Comparison of ENCODE assay signal across 18 cellular contexts in the genomic region with DNA sequence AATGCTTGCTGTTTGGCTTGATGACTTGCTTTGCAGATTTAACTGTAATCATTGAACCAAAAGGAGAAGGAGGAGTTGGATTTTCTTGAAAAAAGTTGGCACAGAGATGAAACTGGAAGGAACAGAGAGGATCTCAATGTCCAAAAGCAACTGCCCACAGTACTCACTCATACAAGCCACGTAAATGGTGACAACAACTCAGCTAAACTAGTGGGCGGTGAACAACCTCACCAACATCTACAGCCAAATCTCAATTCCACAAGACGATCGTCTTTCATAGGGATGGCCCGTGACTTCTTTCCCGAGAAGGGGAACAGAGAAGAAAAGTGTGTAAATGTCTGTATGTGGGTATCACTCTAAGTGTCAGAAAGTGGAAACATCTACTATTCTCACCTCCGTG. TPM values are rescaled to one million over a fixed set of nuclear protein-coding genes. Genes with fewer than 3 reads are reported as not detected.
A peak's percentile ranks its signal among the peaks of the same experiment; 100 is the strongest.
DNase-seq lines count a peak whose midpoint lies in the region; ATAC-seq and TF ChIP-seq lines count a peak whose summit lies in the region.
"Had no signal": no experiment of that assay in that cellular context is flagged by ENCODE, and none has a peak within 500 bp of the region (broad histone marks: within the 10 kb centered on the region; RNA-seq: fewer than 3 reads in every experiment).

No MANE protein-coding gene starts in this region.

- peak overlapping the region; percentile 37; the same call in 1 of the 2 replicates for H4K5ac ChIP-seq in IMR-90 (ENCODE audit: low read depth, low read length)

- H4K20me1 ChIP-seq in IMR-90 (ENCODE audit: insufficient read depth, low read length) (no peaks in the 10 kb centered on the region), osteoblast (ENCODE audit: insufficient read depth, low read length) (no peaks in the 10 kb centered on the region), GM23338 (replicated peaks; ENCODE audit: insufficient read depth) (no peaks in the 10 kb centered on the region)

- H3K9ac ChIP-seq in IMR-90 (ENCODE audit: low read depth, low read length): no peak overlapping the region
- H3K9ac ChIP-seq in endodermal cell (ENCODE audit: extremely low read depth, low read length, poor library complexity, severe bottlenecking): no peak overlapping the region
- H3K9ac ChIP-seq: KMS-11 had no signal

- H3K4me1 Mint-ChIP-seq in CD14-positive monocyte: peaks cover 43% of the 10 kb centered on the region
- no peaks in the 10 kb centered on the region for H3K4me1 Mint-ChIP-seq in endodermal cell
- no peaks in the 10 kb centered on the region for H3K4me1 Mint-ChIP-seq in GM23338

- H3K27ac ChIP-seq in IMR-90 (ENCODE audit: insufficient read depth, low read length) (no peak overlapping the region), endodermal cell (ENCODE audit: low read depth, low read length) (no peak overlapping the region), osteoblast (ENCODE audit: low read depth, low read length) (no peak overlapping the region), GM23338 (ENCODE audit: low read depth) (no peak overlapping the region)
- H3K27ac ChIP-seq: C4-2B, KMS-11, SJSA1 had no signal

- no peak overlapping the region; the same call in 1 of the 2 replicates for H3K18ac ChIP-seq in IMR-90 (ENCODE audit: low read depth, low read length)

- H3K4me2 ChIP-seq in IMR-90 (ENCODE audit: low read depth, low read length) (no peak overlapping the region), osteoblast (ENCODE audit: insufficient read depth, low read length) (no peak overlapping the region), GM23338 (no peak overlapping the region)
- H3K4me2 ChIP-seq: KMS-11 had no signal

- H3K27me3 Mint-ChIP-seq in CD14-positive monocyte (ENCODE audit: low read depth in 3 of 3) (peaks cover 0 to 8% (median 2%) of the 10 kb centered on the region in 3 donors), endodermal cell (ENCODE audit: insufficient read depth) (no peaks in the 10 kb centered on the region), GM23338 (ENCODE audit: insufficient read depth, low read depth, poor library complexity) (no peaks in the 10 kb centered on the region)

- BruUV-seq in IMR-90 (replicated peaks; lab: Mats Ljungman, UMichigan): no TSS peak

- intact Hi-C loops in CD14-positive monocyte (cut with micrococcal nuclease): no loop called here
- intact Hi-C loops in IMR-90 (cut with micrococcal nuclease): no loop called here

- no peaks in the 10 kb centered on the region for H3K79me2 ChIP-seq in osteoblast (ENCODE audit: insufficient read depth, low read length)
- no peaks in the 10 kb centered on the region for H3K79me2 ChIP-seq in GM23338 (replicated peaks; ENCODE audit: insufficient read depth)

- DNase-seq in CD14-positive monocyte (ENCODE audit: low spot score): no peak
- DNase-seq in IMR-90: no peak
- no peak for DNase-seq in endodermal cell
- DNase-seq in osteoblast (ENCODE audit: insufficient read length, low spot score, missing footprints): no peak
- DNase-seq in GM23338 (ENCODE audit: low spot score): no peak
- DNase-seq in T-helper 9 cell: no peak
- DNase-seq in NCI-H187 treated with DMSO at 0.1 percent for 48 hours (lab: John Stamatoyannopoulos, UW): no peak
- DNase-seq in NK-92 treated with Interleukin-12 subunit alpha and Interleukin-12 subunit beta, amount 100 ng/mL, for 24 hours (lab: John Stamatoyannopoulos, UW): no peak
- DNase-seq: NCI-H1694, NCI-H2081 treated with DMSO at 0.1 percent for 48 hours, NCI-H2171 treated with DMSO at 0.1 percent for 48 hours, NCI-H446, NCI-H526 had no signal

- H2AFZ ChIP-seq in IMR-90 (replicated peaks; ENCODE audit: low read length, poor library complexity) (no peak overlapping the region), osteoblast (ENCODE audit: low read length) (peak overlapping the region; percentile 45), GM23338 (no peak overlapping the region)

- TF ChIP-seq POLR2A in IMR-90 (IDR thresholded peaks at IDR 0.05; ENCODE audit: low read depth, low read length): no peak

- no peak overlapping the region for H3K56ac ChIP-seq in IMR-90 (ENCODE audit: extremely low read depth, insufficient read depth, low read length)

- H3K36me3 ChIP-seq in IMR-90 (ENCODE audit: control insufficient read depth, insufficient read depth, low read length) (no peaks in the 10 kb centered on the region), endodermal cell (ENCODE audit: control insufficient read depth, insufficient read depth, low read length) (peaks cover 14% of the 10 kb centered on the region), osteoblast (ENCODE audit: insufficient read depth, low read length) (no peaks in the 10 kb centered on the region), GM23338 (ENCODE audit: insufficient read depth) (peaks cover 12% of the 10 kb centered on the region; the same call in 1 of the 2 replicates)
- H3K36me3 ChIP-seq: SJSA1 had no signal

- no peak overlapping the region for H3K23ac ChIP-seq in IMR-90 (ENCODE audit: low read depth, low read length)

- 0 out of 2 replicates have a peak overlapping the region, but pooled peaks have one; percentile 6 for H2AK5ac ChIP-seq in IMR-90 (ENCODE audit: low read depth, low read length)

- H3K27ac Mint-ChIP-seq in CD14-positive monocyte (peak overlapping the region; percentile 59 to 91 (median 82)), endodermal cell (peak overlapping the region; percentile 48), GM23338 (no peak overlapping the region)

- peak overlapping the region; percentile 2; the same call in 1 of the 3 replicates for H2BK15ac ChIP-seq in IMR-90 (ENCODE audit: low read depth, low read length)

- H3K27me3 ChIP-seq in IMR-90 (ENCODE audit: control insufficient read depth, insufficient read depth, low read length): no peaks in the 10 kb centered on the region
- no peaks in the 10 kb centered on the region for H3K27me3 ChIP-seq in endodermal cell (ENCODE audit: control insufficient read depth, insufficient read depth, low read length, poor library complexity, severe bottlenecking)
- peaks cover 35% of the 10 kb centered on the region for H3K27me3 ChIP-seq in osteoblast (ENCODE audit: insufficient read depth, low read length)
- no peaks in the 10 kb centered on the region for H3K27me3 ChIP-seq in GM23338 (ENCODE audit: insufficient read depth)
- H3K27me3 ChIP-seq: SJSA1 had no signal

- no peak overlapping the region for H3K4ac ChIP-seq in IMR-90 (ENCODE audit: low read depth, low read length)

- H3K14ac ChIP-seq in IMR-90 (replicated peaks; ENCODE audit: low read depth, low read length): no peak overlapping the region

- no peak for TF ChIP-seq CTCF in CD14-positive monocyte (IDR thresholded peaks at IDR 0.05)
- no peak for TF ChIP-seq CTCF in IMR-90 (conservative IDR thresholded peaks at IDR 0.05; ENCODE audit: low read depth, low read length)
- no peak for TF ChIP-seq CTCF in endodermal cell (conservative IDR thresholded peaks at IDR 0.05)
- no peak for TF ChIP-seq CTCF in osteoblast (IDR thresholded peaks at IDR 0.05; ENCODE audit: extremely low read depth, low read depth, low read length)
- no peak for TF ChIP-seq CTCF in GM23338 (conservative IDR thresholded peaks at IDR 0.05; ENCODE audit: low read depth in 2 of 2)

- H3K9me3 ChIP-seq in IMR-90 (ENCODE audit: control insufficient read depth, insufficient read depth, low read length) (no peaks in the 10 kb centered on the region), endodermal cell (ENCODE audit: control insufficient read depth, low read length) (no peaks in the 10 kb centered on the region), osteoblast (ENCODE audit: low read depth, low read length) (no peaks in the 10 kb centered on the region)
- H3K9me3 ChIP-seq: SJSA1 had no signal

- H4K91ac ChIP-seq in IMR-90 (ENCODE audit: insufficient read depth, low read depth, low read length): no peak overlapping the region; the same call in 1 of the 2 replicates

- in situ Hi-C loops in IMR-90 (cut with MboI; ENCODE audit: low sequenced_read_pairs): no loop called here

- CTCF ChIA-PET in IMR-90 (lab: Yijun Ruan, JAX): no interaction called here

- dilution Hi-C loops in IMR-90 (cut with HindIII; ENCODE audit: low sequenced_read_pairs, unreplicated experiment): no loop called here

- 100% methylated on average over 1 of the region's 7 CpGs; no CpG with 5 or more reads in 1 of the 2 experiments for WGBS in IMR-90 (ENCODE audit: extremely low coverage in 2 of 2, insufficient read length in 1 of 2), 2 experiments
- WGBS in endodermal cell (ENCODE audit: insufficient coverage in 1 of 2, insufficient read length in 1 of 2), 2 experiments: 93 to 96% methylated on average over 4 to 6 of the region's 7 CpGs

- no peak overlapping the region for H2AK9ac ChIP-seq in IMR-90 (replicated peaks; ENCODE audit: low read depth, low read length, poor library complexity)

- peaks cover 2% of the 10 kb centered on the region; the same call in 1 of the 2 replicates for H3K9me1 ChIP-seq in IMR-90 (ENCODE audit: insufficient read depth, low read length)

- H3K9me3 Mint-ChIP-seq in CD14-positive monocyte (peaks cover 0 to 2% (median 0%) of the 10 kb centered on the region in 7 donors), endodermal cell (no peaks in the 10 kb centered on the region), GM23338 (no peaks in the 10 kb centered on the region)

- H2BK5ac ChIP-seq in IMR-90 (ENCODE audit: low read depth, low read length, poor library complexity, severe bottlenecking): no peak overlapping the region

- TF ChIP-seq RAD21 in IMR-90 (IDR thresholded peaks at IDR 0.05; ENCODE audit: low read length): no peak

- H2BK20ac ChIP-seq in IMR-90 (ENCODE audit: low read depth, low read length): no peak overlapping the region

- H3K4me3 ChIP-seq in IMR-90 (ENCODE audit: insufficient read depth, low read depth, low read length) (no peak overlapping the region), endodermal cell (ENCODE audit: low read length) (no peak overlapping the region), osteoblast (ENCODE audit: insufficient read depth, low read length) (no peak overlapping the region), GM23338 (no peak overlapping the region)
- H3K4me3 ChIP-seq: SJSA1 had no signal

- H2BK120ac ChIP-seq in IMR-90 (ENCODE audit: low read depth, low read length): no peak overlapping the region

- H3F3A ChIP-seq in GM23338 (replicated peaks; ENCODE audit: low read depth): no peaks in the 10 kb centered on the region

- peaks cover 0 to 2% of the 10 kb centered on the region in 2 donors for H3K36me3 Mint-ChIP-seq in CD14-positive monocyte
- peaks cover 53% of the 10 kb centered on the region for H3K36me3 Mint-ChIP-seq in endodermal cell (ENCODE audit: low read depth)
- peaks cover 60% of the 10 kb centered on the region for H3K36me3 Mint-ChIP-seq in GM23338 (ENCODE audit: low read depth)

- POLR2A ChIA-PET in IMR-90 (lab: Charles Lee; ENCODE audit: unreplicated experiment): no interaction called here

- H3K4me1 ChIP-seq in IMR-90 (ENCODE audit: control insufficient read depth, insufficient read depth, low read length): peaks cover 9% of the 10 kb centered on the region
- H3K4me1 ChIP-seq in endodermal cell (ENCODE audit: control insufficient read depth, insufficient read depth, low read length): no peaks in the 10 kb centered on the region
- H3K4me1 ChIP-seq in osteoblast (ENCODE audit: insufficient read depth, low read length): peaks cover 13% of the 10 kb centered on the region
- no peaks in the 10 kb centered on the region for H3K4me1 ChIP-seq in GM23338 (ENCODE audit: insufficient read depth)

- H3K9me2 ChIP-seq in GM23338 (ENCODE audit: insufficient read depth): no peaks in the 10 kb centered on the region

- ATAC-seq in IMR-90 (ENCODE audit: low read depth) (no peak), GM23338 (no peak)
- ATAC-seq: Right ventricle myocardium inferior had no signal

- peak overlapping the region in 1 of 2 donors; percentile 75 for H3K4me3 Mint-ChIP-seq in CD14-positive monocyte
- H3K4me3 Mint-ChIP-seq in endodermal cell: no peak overlapping the region
- no peak overlapping the region for H3K4me3 Mint-ChIP-seq in GM23338

- H4K8ac ChIP-seq in IMR-90 (ENCODE audit: low read depth in 2 of 2, low read length in 2 of 2): no peak overlapping the region

- no peaks in the 10 kb centered on the region for H3K79me1 ChIP-seq in IMR-90 (ENCODE audit: low read depth in 1 of 2, low read length in 2 of 2)

RNA-seq across cellular contexts. Expression of gene MYO5C, which starts 48.1 kb away (rescaled TPM):
- not detected for polyA plus RNA-seq in CD14-positive monocyte
- under 0.01 TPM in 2 replicates for total RNA-seq in IMR-90 (2012; rRNA removed)
- 0.03 and 0.07 TPM in 2 replicates for polyA plus RNA-seq in IMR-90 (2012; rRNA removed)
- 0.04 TPM in 1 of 2 replicates, not detected in the other for polyA plus RNA-seq in IMR-90 (2012; cell fraction: cytosol; rRNA removed)
- 0.11 and 0.22 TPM in 2 replicates for polyA plus RNA-seq in IMR-90 (2012; cell fraction: nucleus; rRNA removed; ENCODE audit: low replicate concordance)
- 10 to 100 TPM; 19.1 to 26.7 TPM for total RNA-seq in endodermal cell
- 5.1 TPM for polyA plus RNA-seq in endodermal cell (2013, experiment 1 of 2)
- 6.3 TPM for polyA plus RNA-seq in endodermal cell (2013, experiment 2 of 2)
- total RNA-seq in osteoblast: under 0.01 TPM in 2 replicates
- total RNA-seq in GM23338 (2014; rRNA removed; shearing (Covaris generic)): 20.8 and 28.8 TPM in 2 replicates
- polyA plus RNA-seq in GM23338 (2016; fragmentation: Nextera tagmentation; extraction: Ambion mirVana): 6.4 and 7.9 TPM in 2 replicates
- total RNA-seq: HT1080 had no signal

RNA-seq across cellular contexts. Expression of gene GNB5, which starts 56.3 kb away (rescaled TPM):
- polyA plus RNA-seq in CD14-positive monocyte (1 to 10 TPM; 4.3 to 5.4 TPM), IMR-90 (2012; rRNA removed) (25.3 and 27.7 TPM in 2 replicates), GM23338 (2016; fragmentation: Nextera tagmentation; extraction: Ambion mirVana) (20.1 and 23.0 TPM in 2 replicates)
- total RNA-seq in IMR-90 (2012; rRNA removed) (33.2 and 33.9 TPM in 2 replicates), endodermal cell (10 to 100 TPM; 19.1 to 20.7 TPM), osteoblast (26.4 and 30.4 TPM in 2 replicates)
- 16.4 and 21.4 TPM in 2 replicates for polyA plus RNA-seq in IMR-90 (2012; cell fraction: cytosol; rRNA removed)
- polyA plus RNA-seq in IMR-90 (2012; cell fraction: nucleus; rRNA removed; ENCODE audit: low replicate concordance): 12.6 and 24.4 TPM in 2 replicates
- 18.2 TPM for polyA plus RNA-seq in endodermal cell (2013, experiment 1 of 2)
- polyA plus RNA-seq in endodermal cell (2013, experiment 2 of 2): 15.7 TPM
- total RNA-seq in GM23338 (2014; rRNA removed; shearing (Covaris generic)): 40.8 and 68.3 TPM in 2 replicates

Comparison
In these comparisons a context has a peak if more than half of its experiments do, and no peak if none do; other contexts are left out.
1. RNA of gene MYO5C, which starts 48.1 kb away (total RNA-seq): 20.8 to 28.8 TPM in GM23338 and 19.1 to 26.7 TPM in endodermal cell; under 0.01 TPM in IMR-90 and under 0.01 TPM in osteoblast; every median in the first group is over 10 times any median in the second.